In genomic region chr21:34922487-34922886, GRCh38 we compare ENCODE assay signal across 14 cellular contexts.
"Had no signal": no experiment of that assay in that cellular context is flagged by ENCODE, and none has a peak within 500 bp of the region (broad histone marks: within the 10 kb centered on the region; RNA-seq: fewer than 3 reads in every experiment).

No MANE protein-coding gene starts in this region.

- H3K4me3 Mint-ChIP-seq: activated CD8-positive, alpha-beta memory T cell treated with anti-CD3 and anti-CD28 coated beads, Interleukin-2, amount 10 ng/mL, durations not matched to agents 7 days and 5 days; activated T-cell treated with anti-CD3 and anti-CD28 coated beads, Interleukin-2, amount 50 U/mL, for 72 hours; central memory CD8-positive, alpha-beta T cell; neural crest cell had no signal

- H3K4me2 ChIP-seq: SK-N-SH had no signal

- DNase-seq: activated CD4-positive, alpha-beta T cell treated with anti-CD3 and anti-CD28 coated beads, Interleukin-2, amount 50 U/mL, for 1 hour; activated CD8-positive, alpha-beta memory T cell treated with anti-CD3 and anti-CD28 coated beads, Interleukin-2, amount 10 ng/mL, durations not matched to agents 7 days and 5 days; activated naive CD4-positive, alpha-beta T cell; activated T-cell treated with anti-CD3 and anti-CD28 coated beads, Interleukin-2, amount 50 U/mL, for 72 hours; body of pancreas; effector memory CD4-positive, alpha-beta T cell; hippocampal formation; ovary; SK-N-SH; stimulated activated CD4-positive, alpha-beta T cell treated with anti-CD3 and anti-CD28 coated beads, Interleukin-4, amount 100 ng/mL, for 1 hour; stimulated activated CD8-positive, alpha-beta memory T cell treated with anti-CD3 and anti-CD28 coated beads, Interleukin-4, amount 100 ng/mL, for 48 hours; thyroid gland had no signal

- H3K4me1 ChIP-seq: thyroid gland had no signal

- H3K36me3 ChIP-seq: ovary, thyroid gland had no signal

- H3K9ac ChIP-seq: SK-N-SH had no signal

- H3K27ac Mint-ChIP-seq: activated CD8-positive, alpha-beta memory T cell treated with anti-CD3 and anti-CD28 coated beads, Interleukin-2, amount 10 ng/mL, durations not matched to agents 7 days and 5 days; activated T-cell treated with anti-CD3 and anti-CD28 coated beads, Interleukin-2, amount 50 U/mL, for 72 hours had no signal

- H3K9me3 Mint-ChIP-seq: central memory CD8-positive, alpha-beta T cell; neural crest cell had no signal

- H3K9me3 ChIP-seq: body of pancreas, ovary, SK-N-SH, thyroid gland had no signal

- H3K27me3 ChIP-seq: body of pancreas, ovary, thyroid gland had no signal

- H3K27ac ChIP-seq: body of pancreas, ovary, thyroid gland had no signal

- H3K4me1 Mint-ChIP-seq: neural crest cell had no signal

- H3K27me3 Mint-ChIP-seq: activated CD8-positive, alpha-beta memory T cell treated with anti-CD3 and anti-CD28 coated beads, Interleukin-2, amount 10 ng/mL, durations not matched to agents 7 days and 5 days; central memory CD8-positive, alpha-beta T cell had no signal

- H3K4me3 ChIP-seq: body of pancreas, ovary, thyroid gland had no signal

- ATAC-seq: activated CD8-positive, alpha-beta memory T cell treated with anti-CD3 and anti-CD28 coated beads, Interleukin-2, amount 10 ng/mL, durations not matched to agents 7 days and 5 days; body of pancreas had no signal
